In the genomic region with DNA sequence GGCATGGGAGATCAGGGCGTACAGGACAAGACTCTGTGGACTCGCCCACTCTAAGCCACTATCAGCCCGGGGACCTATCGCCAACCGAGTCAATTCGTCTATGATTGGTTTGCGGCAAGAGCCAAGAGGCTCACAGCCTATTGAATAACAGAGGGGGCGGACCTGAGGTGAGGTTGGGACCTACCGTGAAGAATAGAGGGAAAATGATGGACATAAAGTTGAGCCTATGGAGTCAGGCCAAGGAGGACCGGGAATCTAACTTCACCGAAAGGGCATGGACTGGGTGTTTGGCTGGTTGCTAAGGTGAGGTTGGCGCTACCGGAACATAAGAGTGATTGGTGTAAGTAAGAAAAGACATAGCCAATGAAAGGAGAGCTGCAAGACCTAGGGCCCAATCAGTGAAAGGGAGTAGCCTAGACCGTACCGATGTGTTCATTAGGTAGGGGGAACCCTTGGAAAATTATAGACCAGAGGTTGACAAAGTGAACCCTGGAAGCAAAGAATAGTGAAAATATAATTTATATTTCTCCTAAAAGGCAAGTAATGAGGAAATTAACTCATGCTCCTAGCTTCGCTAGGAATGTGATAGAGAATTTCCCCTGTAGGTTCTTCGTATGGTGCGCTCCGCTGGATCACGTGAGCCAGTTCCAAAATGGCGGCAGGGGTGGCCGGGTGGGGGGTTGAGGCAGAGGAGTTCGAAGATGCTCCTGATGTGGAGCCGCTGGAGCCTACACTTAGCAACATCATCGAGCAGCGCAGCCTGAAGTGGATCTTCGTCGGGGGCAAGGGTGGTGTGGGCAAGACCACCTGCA, we compare ENCODE assay signal across 1 cellular context.
TF ChIP-seq lines count a peak whose summit lies in the region.

A gene (plus strand): TSS at position 644 of the 812 bp plus-strand sequence. CDS start 9 bp downstream, at position 653.

TF ChIP-seq in K562, 482 proteins besides CTCF, POLR2A, EP300 and RAD21 (continued from another document and continues in another):
- TF ChIP-seq, protein P1, sequence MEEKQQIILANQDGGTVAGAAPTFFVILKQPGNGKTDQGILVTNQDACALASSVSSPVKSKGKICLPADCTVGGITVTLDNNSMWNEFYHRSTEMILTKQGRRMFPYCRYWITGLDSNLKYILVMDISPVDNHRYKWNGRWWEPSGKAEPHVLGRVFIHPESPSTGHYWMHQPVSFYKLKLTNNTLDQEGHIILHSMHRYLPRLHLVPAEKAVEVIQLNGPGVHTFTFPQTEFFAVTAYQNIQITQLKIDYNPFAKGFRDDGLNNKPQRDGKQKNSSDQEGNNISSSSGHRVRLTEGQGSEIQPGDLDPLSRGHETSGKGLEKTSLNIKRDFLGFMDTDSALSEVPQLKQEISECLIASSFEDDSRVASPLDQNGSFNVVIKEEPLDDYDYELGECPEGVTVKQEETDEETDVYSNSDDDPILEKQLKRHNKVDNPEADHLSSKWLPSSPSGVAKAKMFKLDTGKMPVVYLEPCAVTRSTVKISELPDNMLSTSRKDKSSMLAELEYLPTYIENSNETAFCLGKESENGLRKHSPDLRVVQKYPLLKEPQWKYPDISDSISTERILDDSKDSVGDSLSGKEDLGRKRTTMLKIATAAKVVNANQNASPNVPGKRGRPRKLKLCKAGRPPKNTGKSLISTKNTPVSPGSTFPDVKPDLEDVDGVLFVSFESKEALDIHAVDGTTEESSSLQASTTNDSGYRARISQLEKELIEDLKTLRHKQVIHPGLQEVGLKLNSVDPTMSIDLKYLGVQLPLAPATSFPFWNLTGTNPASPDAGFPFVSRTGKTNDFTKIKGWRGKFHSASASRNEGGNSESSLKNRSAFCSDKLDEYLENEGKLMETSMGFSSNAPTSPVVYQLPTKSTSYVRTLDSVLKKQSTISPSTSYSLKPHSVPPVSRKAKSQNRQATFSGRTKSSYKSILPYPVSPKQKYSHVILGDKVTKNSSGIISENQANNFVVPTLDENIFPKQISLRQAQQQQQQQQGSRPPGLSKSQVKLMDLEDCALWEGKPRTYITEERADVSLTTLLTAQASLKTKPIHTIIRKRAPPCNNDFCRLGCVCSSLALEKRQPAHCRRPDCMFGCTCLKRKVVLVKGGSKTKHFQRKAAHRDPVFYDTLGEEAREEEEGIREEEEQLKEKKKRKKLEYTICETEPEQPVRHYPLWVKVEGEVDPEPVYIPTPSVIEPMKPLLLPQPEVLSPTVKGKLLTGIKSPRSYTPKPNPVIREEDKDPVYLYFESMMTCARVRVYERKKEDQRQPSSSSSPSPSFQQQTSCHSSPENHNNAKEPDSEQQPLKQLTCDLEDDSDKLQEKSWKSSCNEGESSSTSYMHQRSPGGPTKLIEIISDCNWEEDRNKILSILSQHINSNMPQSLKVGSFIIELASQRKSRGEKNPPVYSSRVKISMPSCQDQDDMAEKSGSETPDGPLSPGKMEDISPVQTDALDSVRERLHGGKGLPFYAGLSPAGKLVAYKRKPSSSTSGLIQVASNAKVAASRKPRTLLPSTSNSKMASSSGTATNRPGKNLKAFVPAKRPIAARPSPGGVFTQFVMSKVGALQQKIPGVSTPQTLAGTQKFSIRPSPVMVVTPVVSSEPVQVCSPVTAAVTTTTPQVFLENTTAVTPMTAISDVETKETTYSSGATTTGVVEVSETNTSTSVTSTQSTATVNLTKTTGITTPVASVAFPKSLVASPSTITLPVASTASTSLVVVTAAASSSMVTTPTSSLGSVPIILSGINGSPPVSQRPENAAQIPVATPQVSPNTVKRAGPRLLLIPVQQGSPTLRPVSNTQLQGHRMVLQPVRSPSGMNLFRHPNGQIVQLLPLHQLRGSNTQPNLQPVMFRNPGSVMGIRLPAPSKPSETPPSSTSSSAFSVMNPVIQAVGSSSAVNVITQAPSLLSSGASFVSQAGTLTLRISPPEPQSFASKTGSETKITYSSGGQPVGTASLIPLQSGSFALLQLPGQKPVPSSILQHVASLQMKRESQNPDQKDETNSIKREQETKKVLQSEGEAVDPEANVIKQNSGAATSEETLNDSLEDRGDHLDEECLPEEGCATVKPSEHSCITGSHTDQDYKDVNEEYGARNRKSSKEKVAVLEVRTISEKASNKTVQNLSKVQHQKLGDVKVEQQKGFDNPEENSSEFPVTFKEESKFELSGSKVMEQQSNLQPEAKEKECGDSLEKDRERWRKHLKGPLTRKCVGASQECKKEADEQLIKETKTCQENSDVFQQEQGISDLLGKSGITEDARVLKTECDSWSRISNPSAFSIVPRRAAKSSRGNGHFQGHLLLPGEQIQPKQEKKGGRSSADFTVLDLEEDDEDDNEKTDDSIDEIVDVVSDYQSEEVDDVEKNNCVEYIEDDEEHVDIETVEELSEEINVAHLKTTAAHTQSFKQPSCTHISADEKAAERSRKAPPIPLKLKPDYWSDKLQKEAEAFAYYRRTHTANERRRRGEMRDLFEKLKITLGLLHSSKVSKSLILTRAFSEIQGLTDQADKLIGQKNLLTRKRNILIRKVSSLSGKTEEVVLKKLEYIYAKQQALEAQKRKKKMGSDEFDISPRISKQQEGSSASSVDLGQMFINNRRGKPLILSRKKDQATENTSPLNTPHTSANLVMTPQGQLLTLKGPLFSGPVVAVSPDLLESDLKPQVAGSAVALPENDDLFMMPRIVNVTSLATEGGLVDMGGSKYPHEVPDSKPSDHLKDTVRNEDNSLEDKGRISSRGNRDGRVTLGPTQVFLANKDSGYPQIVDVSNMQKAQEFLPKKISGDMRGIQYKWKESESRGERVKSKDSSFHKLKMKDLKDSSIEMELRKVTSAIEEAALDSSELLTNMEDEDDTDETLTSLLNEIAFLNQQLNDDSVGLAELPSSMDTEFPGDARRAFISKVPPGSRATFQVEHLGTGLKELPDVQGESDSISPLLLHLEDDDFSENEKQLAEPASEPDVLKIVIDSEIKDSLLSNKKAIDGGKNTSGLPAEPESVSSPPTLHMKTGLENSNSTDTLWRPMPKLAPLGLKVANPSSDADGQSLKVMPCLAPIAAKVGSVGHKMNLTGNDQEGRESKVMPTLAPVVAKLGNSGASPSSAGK (IDR thresholded peaks at IDR 0.05): no peak; the same call in 1 of the 2 replicates
- TF ChIP-seq HMGN3 (IDR thresholded peaks at IDR 0.05; ENCODE audit: borderline replicate concordance, extremely low read depth, insufficient read length, low read depth, low read length) (no peak), FIP1L1 (IDR thresholded peaks at IDR 0.05; ENCODE audit: low read depth, low read length, poor library complexity, severe bottlenecking) (no peak), ZC3H8 (IDR thresholded peaks at IDR 0.05) (no peak), SAFB2 (IDR thresholded peaks at IDR 0.05; ENCODE audit: borderline replicate concordance, low read depth, low read length, severe bottlenecking) (no peak), ZFP36 (IDR thresholded peaks at IDR 0.05; ENCODE audit: low read depth, low read length, partially characterized antibody) (no peak), STAT5B (CRISPR knock-in tag; IDR thresholded peaks at IDR 0.05) (no peak), ZNF324 (CRISPR knock-in tag; IDR thresholded peaks at IDR 0.05) (no peak), SNRNP70 (optimal IDR thresholded peaks at IDR 0.05; ENCODE audit: low read depth, low read length) (no peak), BRF1 (IDR thresholded peaks at IDR 0.05; ENCODE audit: borderline replicate concordance, extremely low read depth, insufficient read length) (no peak), DPF2 (IDR thresholded peaks at IDR 0.05) (peak; percentile 26; the same call in 1 of the 2 replicates), U2AF2 (optimal IDR thresholded peaks at IDR 0.05; ENCODE audit: low read depth, low read length) (no peak), BHLHE40 (IDR thresholded peaks at IDR 0.05; ENCODE audit: low read length) (peak; percentile 98), TAF1 (IDR thresholded peaks at IDR 0.05; ENCODE audit: control insufficient read depth, extremely low read depth, insufficient read depth, low read length, severe bottlenecking) (peak; percentile 92), HDAC1 (IDR thresholded peaks at IDR 0.05) (peak; percentile 86 to 95), RBM25 (IDR thresholded peaks at IDR 0.05; ENCODE audit: low read depth, low read length, severe bottlenecking) (peak; percentile 95), SMARCE1 (IDR thresholded peaks at IDR 0.05) (no peak), CAMTA2 (CRISPR knock-in tag; conservative IDR thresholded peaks at IDR 0.05) (no peak), NFATC3 (IDR thresholded peaks at IDR 0.05) (0 out of 2 replicates have a peak, but pooled peaks have one; percentile 53), ZFP30 (CRISPR knock-in tag; IDR thresholded peaks at IDR 0.05; ENCODE audit: borderline replicate concordance) (no peak), CBFB (CRISPR knock-in tag; IDR thresholded peaks at IDR 0.05) (no peak), TSC22D4 (tag; IDR thresholded peaks at IDR 0.05) (no peak), GTF2F1 (IDR thresholded peaks at IDR 0.05; ENCODE audit: low read depth, low read length) (no peak), KDM2B (CRISPR knock-in tag; IDR thresholded peaks at IDR 0.05) (no peak)
- TF ChIP-seq, protein P2, sequence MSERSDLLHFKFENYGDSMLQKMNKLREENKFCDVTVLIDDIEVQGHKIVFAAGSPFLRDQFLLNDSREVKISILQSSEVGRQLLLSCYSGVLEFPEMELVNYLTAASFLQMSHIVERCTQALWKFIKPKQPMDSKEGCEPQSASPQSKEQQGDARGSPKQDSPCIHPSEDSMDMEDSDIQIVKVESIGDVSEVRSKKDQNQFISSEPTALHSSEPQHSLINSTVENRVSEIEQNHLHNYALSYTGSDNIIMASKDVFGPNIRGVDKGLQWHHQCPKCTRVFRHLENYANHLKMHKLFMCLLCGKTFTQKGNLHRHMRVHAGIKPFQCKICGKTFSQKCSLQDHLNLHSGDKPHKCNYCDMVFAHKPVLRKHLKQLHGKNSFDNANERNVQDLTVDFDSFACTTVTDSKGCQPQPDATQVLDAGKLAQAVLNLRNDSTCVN (CRISPR knock-in tag; IDR thresholded peaks at IDR 0.05): no peak
- TF ChIP-seq, protein P3, sequence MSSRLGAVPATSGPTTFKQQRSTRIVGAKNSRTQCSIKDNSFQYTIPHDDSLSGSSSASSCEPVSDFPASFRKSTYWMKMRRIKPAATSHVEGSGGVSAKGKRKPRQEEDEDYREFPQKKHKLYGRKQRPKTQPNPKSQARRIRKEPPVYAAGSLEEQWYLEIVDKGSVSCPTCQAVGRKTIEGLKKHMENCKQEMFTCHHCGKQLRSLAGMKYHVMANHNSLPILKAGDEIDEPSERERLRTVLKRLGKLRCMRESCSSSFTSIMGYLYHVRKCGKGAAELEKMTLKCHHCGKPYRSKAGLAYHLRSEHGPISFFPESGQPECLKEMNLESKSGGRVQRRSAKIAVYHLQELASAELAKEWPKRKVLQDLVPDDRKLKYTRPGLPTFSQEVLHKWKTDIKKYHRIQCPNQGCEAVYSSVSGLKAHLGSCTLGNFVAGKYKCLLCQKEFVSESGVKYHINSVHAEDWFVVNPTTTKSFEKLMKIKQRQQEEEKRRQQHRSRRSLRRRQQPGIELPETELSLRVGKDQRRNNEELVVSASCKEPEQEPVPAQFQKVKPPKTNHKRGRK (tag; IDR thresholded peaks at IDR 0.05): no peak
- TF ChIP-seq, protein P4, sequence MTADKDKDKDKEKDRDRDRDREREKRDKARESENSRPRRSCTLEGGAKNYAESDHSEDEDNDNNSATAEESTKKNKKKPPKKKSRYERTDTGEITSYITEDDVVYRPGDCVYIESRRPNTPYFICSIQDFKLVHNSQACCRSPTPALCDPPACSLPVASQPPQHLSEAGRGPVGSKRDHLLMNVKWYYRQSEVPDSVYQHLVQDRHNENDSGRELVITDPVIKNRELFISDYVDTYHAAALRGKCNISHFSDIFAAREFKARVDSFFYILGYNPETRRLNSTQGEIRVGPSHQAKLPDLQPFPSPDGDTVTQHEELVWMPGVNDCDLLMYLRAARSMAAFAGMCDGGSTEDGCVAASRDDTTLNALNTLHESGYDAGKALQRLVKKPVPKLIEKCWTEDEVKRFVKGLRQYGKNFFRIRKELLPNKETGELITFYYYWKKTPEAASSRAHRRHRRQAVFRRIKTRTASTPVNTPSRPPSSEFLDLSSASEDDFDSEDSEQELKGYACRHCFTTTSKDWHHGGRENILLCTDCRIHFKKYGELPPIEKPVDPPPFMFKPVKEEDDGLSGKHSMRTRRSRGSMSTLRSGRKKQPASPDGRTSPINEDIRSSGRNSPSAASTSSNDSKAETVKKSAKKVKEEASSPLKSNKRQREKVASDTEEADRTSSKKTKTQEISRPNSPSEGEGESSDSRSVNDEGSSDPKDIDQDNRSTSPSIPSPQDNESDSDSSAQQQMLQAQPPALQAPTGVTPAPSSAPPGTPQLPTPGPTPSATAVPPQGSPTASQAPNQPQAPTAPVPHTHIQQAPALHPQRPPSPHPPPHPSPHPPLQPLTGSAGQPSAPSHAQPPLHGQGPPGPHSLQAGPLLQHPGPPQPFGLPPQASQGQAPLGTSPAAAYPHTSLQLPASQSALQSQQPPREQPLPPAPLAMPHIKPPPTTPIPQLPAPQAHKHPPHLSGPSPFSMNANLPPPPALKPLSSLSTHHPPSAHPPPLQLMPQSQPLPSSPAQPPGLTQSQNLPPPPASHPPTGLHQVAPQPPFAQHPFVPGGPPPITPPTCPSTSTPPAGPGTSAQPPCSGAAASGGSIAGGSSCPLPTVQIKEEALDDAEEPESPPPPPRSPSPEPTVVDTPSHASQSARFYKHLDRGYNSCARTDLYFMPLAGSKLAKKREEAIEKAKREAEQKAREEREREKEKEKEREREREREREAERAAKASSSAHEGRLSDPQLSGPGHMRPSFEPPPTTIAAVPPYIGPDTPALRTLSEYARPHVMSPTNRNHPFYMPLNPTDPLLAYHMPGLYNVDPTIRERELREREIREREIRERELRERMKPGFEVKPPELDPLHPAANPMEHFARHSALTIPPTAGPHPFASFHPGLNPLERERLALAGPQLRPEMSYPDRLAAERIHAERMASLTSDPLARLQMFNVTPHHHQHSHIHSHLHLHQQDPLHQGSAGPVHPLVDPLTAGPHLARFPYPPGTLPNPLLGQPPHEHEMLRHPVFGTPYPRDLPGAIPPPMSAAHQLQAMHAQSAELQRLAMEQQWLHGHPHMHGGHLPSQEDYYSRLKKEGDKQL (CRISPR knock-in tag; IDR thresholded peaks at IDR 0.05; ENCODE audit: borderline replicate concordance): no peak
- TF ChIP-seq, protein P5, sequence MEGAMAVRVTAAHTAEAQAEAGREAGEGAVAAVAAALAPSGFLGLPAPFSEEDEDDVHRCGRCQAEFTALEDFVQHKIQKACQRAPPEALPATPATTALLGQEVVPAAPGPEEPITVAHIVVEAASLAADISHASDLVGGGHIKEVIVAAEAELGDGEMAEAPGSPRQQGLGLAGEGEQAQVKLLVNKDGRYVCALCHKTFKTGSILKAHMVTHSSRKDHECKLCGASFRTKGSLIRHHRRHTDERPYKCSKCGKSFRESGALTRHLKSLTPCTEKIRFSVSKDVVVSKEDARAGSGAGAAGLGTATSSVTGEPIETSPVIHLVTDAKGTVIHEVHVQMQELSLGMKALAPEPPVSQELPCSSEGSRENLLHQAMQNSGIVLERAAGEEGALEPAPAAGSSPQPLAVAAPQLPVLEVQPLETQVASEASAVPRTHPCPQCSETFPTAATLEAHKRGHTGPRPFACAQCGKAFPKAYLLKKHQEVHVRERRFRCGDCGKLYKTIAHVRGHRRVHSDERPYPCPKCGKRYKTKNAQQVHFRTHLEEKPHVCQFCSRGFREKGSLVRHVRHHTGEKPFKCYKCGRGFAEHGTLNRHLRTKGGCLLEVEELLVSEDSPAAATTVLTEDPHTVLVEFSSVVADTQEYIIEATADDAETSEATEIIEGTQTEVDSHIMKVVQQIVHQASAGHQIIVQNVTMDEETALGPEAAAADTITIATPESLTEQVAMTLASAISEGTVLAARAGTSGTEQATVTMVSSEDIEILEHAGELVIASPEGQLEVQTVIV (CRISPR knock-in tag; IDR thresholded peaks at IDR 0.05; ENCODE audit: borderline replicate concordance): no peak
- TF ChIP-seq, protein P6, sequence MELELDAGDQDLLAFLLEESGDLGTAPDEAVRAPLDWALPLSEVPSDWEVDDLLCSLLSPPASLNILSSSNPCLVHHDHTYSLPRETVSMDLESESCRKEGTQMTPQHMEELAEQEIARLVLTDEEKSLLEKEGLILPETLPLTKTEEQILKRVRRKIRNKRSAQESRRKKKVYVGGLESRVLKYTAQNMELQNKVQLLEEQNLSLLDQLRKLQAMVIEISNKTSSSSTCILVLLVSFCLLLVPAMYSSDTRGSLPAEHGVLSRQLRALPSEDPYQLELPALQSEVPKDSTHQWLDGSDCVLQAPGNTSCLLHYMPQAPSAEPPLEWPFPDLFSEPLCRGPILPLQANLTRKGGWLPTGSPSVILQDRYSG (tag; conservative IDR thresholded peaks at IDR 0.05; ENCODE audit: low read depth): no peak
